ENCODE assay signal across 20 cellular contexts in the genomic region with DNA sequence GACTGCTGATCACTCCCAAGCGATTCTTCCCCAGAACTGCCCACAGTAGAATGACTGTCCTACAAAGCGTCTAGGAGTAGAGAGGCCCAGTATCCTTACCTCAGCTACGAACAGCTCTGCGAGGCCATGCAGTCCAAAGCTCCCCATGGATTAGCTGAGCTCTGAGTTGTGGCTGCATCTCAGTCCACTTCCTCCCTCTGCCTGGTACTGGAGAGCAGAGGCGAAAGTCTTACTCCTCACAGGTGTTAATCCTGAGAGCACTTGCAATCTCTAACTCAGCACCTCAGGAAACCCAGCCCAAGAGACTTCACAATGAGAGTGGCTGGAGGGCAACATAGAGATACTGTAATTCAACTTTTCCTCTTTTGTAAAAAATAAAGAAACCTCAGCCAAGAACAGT.
A peak's percentile ranks its signal among the peaks of the same experiment; 100 is the strongest.
DNase-seq lines count a peak whose midpoint lies in the region; ATAC-seq, FAIRE-seq and TF ChIP-seq lines count a peak whose summit lies in the region.
"Had no signal": no experiment of that assay in that cellular context is flagged by ENCODE, and none has a peak within 500 bp of the region (broad histone marks: within the 10 kb centered on the region; RNA-seq: fewer than 3 reads in every experiment).

No MANE protein-coding gene starts in this region.

- no peak overlapping the region for H3K27ac ChIP-seq in GM23338 (ENCODE audit: low read depth)
- H3K27ac ChIP-seq in WERI-Rb-1 = no peak overlapping the region
- no peak overlapping the region for H3K27ac ChIP-seq in endodermal cell (ENCODE audit: low read depth, low read length)
- H3K27ac ChIP-seq in osteoblast (ENCODE audit: low read depth, low read length) = no peak overlapping the region
- H3K27ac ChIP-seq in esophagus squamous epithelium = no peak overlapping the region
- H3K27ac ChIP-seq: BLaER1 treated with 17β-estradiol and CSF1 and Interleukin-3, amounts not matched to agents 10 nM and 100 nM; GM23248 had no signal

- peak; percentile 26; the same call in 1 of the 3 replicates for ATAC-seq in GM23338
- no peak for ATAC-seq in HG02642 (IDR thresholded peaks at IDR 0.05; ENCODE audit: poor library complexity, unreplicated experiment)
- ATAC-seq: CD8-positive, alpha-beta T cell; K562 had no signal

- peaks cover 16% of the 10 kb centered on the region for H3K4me1 Mint-ChIP-seq in GM23338
- H3K4me1 Mint-ChIP-seq in endodermal cell = peaks cover 30% of the 10 kb centered on the region
- H3K4me1 Mint-ChIP-seq: B cell had no signal

- H3K4me3 Mint-ChIP-seq in GM23338 (no peak overlapping the region), endodermal cell (no peak overlapping the region)
- H3K4me3 Mint-ChIP-seq: B cell; CD8-positive, alpha-beta T cell; H9 had no signal

- no peaks in the 10 kb centered on the region for H3F3A ChIP-seq in GM23338 (replicated peaks; ENCODE audit: low read depth)

- no peak overlapping the region for H2AFZ ChIP-seq in GM23338
- no peak overlapping the region for H2AFZ ChIP-seq in osteoblast (ENCODE audit: low read length)
- H2AFZ ChIP-seq: GM23248 had no signal

- intact Hi-C loops in esophagus squamous epithelium (cut with DNase I) = no loop called here

- H3K27ac Mint-ChIP-seq in GM23338 (no peak overlapping the region), endodermal cell (no peak overlapping the region)
- H3K27ac Mint-ChIP-seq: B cell; CD8-positive, alpha-beta T cell had no signal

- no peaks in the 10 kb centered on the region for H3K27me3 ChIP-seq in GM23338 (ENCODE audit: insufficient read depth)
- H3K27me3 ChIP-seq in WERI-Rb-1 (ENCODE audit: insufficient read depth, low read depth, severe bottlenecking) = no peaks in the 10 kb centered on the region
- no peaks in the 10 kb centered on the region for H3K27me3 ChIP-seq in endodermal cell (ENCODE audit: control insufficient read depth, insufficient read depth, low read length, poor library complexity, severe bottlenecking)
- no peaks in the 10 kb centered on the region for H3K27me3 ChIP-seq in osteoblast (ENCODE audit: insufficient read depth, low read length)
- H3K27me3 ChIP-seq in esophagus squamous epithelium = no peaks in the 10 kb centered on the region
- H3K27me3 ChIP-seq: BLaER1 treated with 17β-estradiol and CSF1 and Interleukin-3, amounts not matched to agents 10 nM and 100 nM had no signal

- H3K36me3 ChIP-seq in GM23338 (ENCODE audit: insufficient read depth) (no peaks in the 10 kb centered on the region), WERI-Rb-1 (no peaks in the 10 kb centered on the region), endodermal cell (ENCODE audit: control insufficient read depth, insufficient read depth, low read length) (no peaks in the 10 kb centered on the region), osteoblast (ENCODE audit: insufficient read depth, low read length) (no peaks in the 10 kb centered on the region), esophagus squamous epithelium (no peaks in the 10 kb centered on the region)
- H3K36me3 ChIP-seq: BLaER1 treated with 17β-estradiol and CSF1 and Interleukin-3, amounts not matched to agents 10 nM and 100 nM had no signal

- DNase-seq in GM23338 (ENCODE audit: low spot score) = no peak
- peak; percentile 8 for DNase-seq in WERI-Rb-1
- DNase-seq in endodermal cell = peak; percentile 73
- DNase-seq in osteoblast (ENCODE audit: insufficient read length, low spot score, missing footprints) = peak; percentile 37
- no peak for DNase-seq in HTR-8/SVneo (ENCODE audit: insufficient read length, low spot score)
- DNase-seq in esophagus squamous epithelium (lab: John Stamatoyannopoulos, UW) = no peak
- DNase-seq in GOT3 (lab: John Stamatoyannopoulos, UW) = no peak
- DNase-seq: Calu3; CD8-positive, alpha-beta T cell; DMS79 treated with DMSO at 0.1 percent for 48 hours; EL; GM23248; H9 had no signal

- H4K20me1 ChIP-seq in GM23338 (replicated peaks; ENCODE audit: insufficient read depth) = no peaks in the 10 kb centered on the region
- no peaks in the 10 kb centered on the region for H4K20me1 ChIP-seq in osteoblast (ENCODE audit: insufficient read depth, low read length)
- H4K20me1 ChIP-seq: BLaER1 treated with 17β-estradiol and CSF1 and Interleukin-3, amounts not matched to agents 10 nM and 100 nM had no signal

- H3K79me2 ChIP-seq in GM23338 (replicated peaks; ENCODE audit: insufficient read depth) (no peaks in the 10 kb centered on the region), osteoblast (ENCODE audit: insufficient read depth, low read length) (no peaks in the 10 kb centered on the region)

- H3K4me1 ChIP-seq in GM23338 (ENCODE audit: insufficient read depth) = 0 out of 2 replicates have a peak, but pooled peaks cover 5% of the 10 kb centered on the region
- peaks cover 4% of the 10 kb centered on the region for H3K4me1 ChIP-seq in endodermal cell (ENCODE audit: control insufficient read depth, insufficient read depth, low read length)
- H3K4me1 ChIP-seq in osteoblast (ENCODE audit: insufficient read depth, low read length) = no peaks in the 10 kb centered on the region
- H3K4me1 ChIP-seq in esophagus squamous epithelium = no peaks in the 10 kb centered on the region
- H3K4me1 ChIP-seq: BLaER1 treated with 17β-estradiol and CSF1 and Interleukin-3, amounts not matched to agents 10 nM and 100 nM had no signal

- no peak for TF ChIP-seq POLR2A in esophagus squamous epithelium (IDR thresholded peaks at IDR 0.05)

- H3K36me3 Mint-ChIP-seq in GM23338 (ENCODE audit: low read depth) (no peaks in the 10 kb centered on the region; the same call in 2 of the 3 replicates), endodermal cell (ENCODE audit: low read depth) (peaks cover 2% of the 10 kb centered on the region)
- H3K36me3 Mint-ChIP-seq: CD8-positive, alpha-beta T cell had no signal

- H3K9me2 ChIP-seq in GM23338 (ENCODE audit: insufficient read depth) = no peaks in the 10 kb centered on the region; the same call in none of the 2 replicates

- 86 to 93% methylated on average over 3 to 5 of the region's 5 CpGs for WGBS in endodermal cell (ENCODE audit: insufficient coverage in 1 of 2, insufficient read length in 1 of 2), 2 experiments
- WGBS in esophagus squamous epithelium, 2 donors = 91 to 94% methylated on average over 3 to 5 of the region's 5 CpGs

- H3K4me2 ChIP-seq in GM23338 (no peak overlapping the region), osteoblast (ENCODE audit: insufficient read depth, low read length) (no peak overlapping the region)
- H3K4me2 ChIP-seq: BLaER1 treated with 17β-estradiol and CSF1 and Interleukin-3, amounts not matched to agents 10 nM and 100 nM had no signal

- no peak overlapping the region for H3K9ac ChIP-seq in endodermal cell (ENCODE audit: extremely low read depth, low read length, poor library complexity, severe bottlenecking)
- H3K9ac ChIP-seq: BLaER1 treated with 17β-estradiol and CSF1 and Interleukin-3, amounts not matched to agents 10 nM and 100 nM; GM23248 had no signal

- no peaks in the 10 kb centered on the region for H3K9me3 Mint-ChIP-seq in GM23338
- H3K9me3 Mint-ChIP-seq in endodermal cell = no peaks in the 10 kb centered on the region
- H3K9me3 Mint-ChIP-seq: CD8-positive, alpha-beta T cell; H9 had no signal

- no peak overlapping the region for H3K4me3 ChIP-seq in GM23338
- H3K4me3 ChIP-seq in WERI-Rb-1 (ENCODE audit: low read depth, low read length) = no peak overlapping the region
- H3K4me3 ChIP-seq in endodermal cell (ENCODE audit: low read length) = no peak overlapping the region
- H3K4me3 ChIP-seq in osteoblast (ENCODE audit: insufficient read depth, low read length) = no peak overlapping the region
- no peak overlapping the region for H3K4me3 ChIP-seq in esophagus squamous epithelium
- H3K4me3 ChIP-seq: BLaER1 treated with 17β-estradiol and CSF1 and Interleukin-3, amounts not matched to agents 10 nM and 100 nM; GM23248; K562 had no signal

- H3K27me3 Mint-ChIP-seq in GM23338 (ENCODE audit: insufficient read depth, low read depth, poor library complexity) = no peaks in the 10 kb centered on the region
- no peaks in the 10 kb centered on the region for H3K27me3 Mint-ChIP-seq in endodermal cell (ENCODE audit: insufficient read depth)
- H3K27me3 Mint-ChIP-seq: B cell had no signal

- TF ChIP-seq CTCF in GM23338 (conservative IDR thresholded peaks at IDR 0.05; ENCODE audit: low read depth in 2 of 2) (no peak), WERI-Rb-1 (IDR thresholded peaks at IDR 0.05; ENCODE audit: low read depth, low read length) (no peak), endodermal cell (conservative IDR thresholded peaks at IDR 0.05) (no peak), osteoblast (IDR thresholded peaks at IDR 0.05; ENCODE audit: extremely low read depth, low read depth, low read length) (no peak), esophagus squamous epithelium (IDR thresholded peaks at IDR 0.05) (no peak)

- H3K9me3 ChIP-seq in WERI-Rb-1 (ENCODE audit: severe bottlenecking) = no peaks in the 10 kb centered on the region
- no peaks in the 10 kb centered on the region for H3K9me3 ChIP-seq in endodermal cell (ENCODE audit: control insufficient read depth, low read length)
- no peaks in the 10 kb centered on the region for H3K9me3 ChIP-seq in osteoblast (ENCODE audit: low read depth, low read length)
- no peaks in the 10 kb centered on the region for H3K9me3 ChIP-seq in esophagus squamous epithelium
- H3K9me3 ChIP-seq: BLaER1 treated with 17β-estradiol and CSF1 and Interleukin-3, amounts not matched to agents 10 nM and 100 nM had no signal

- no peak for FAIRE-seq in HTR-8/SVneo (lab: Jason Lieb, UNC)
- FAIRE-seq: G401.6, GM12891, GM18507, K562 had no signal

TF ChIP-seq in GM23338, 12 proteins besides CTCF, POLR2A, EP300 and RAD21 (continues in another document):
- TF ChIP-seq POLR2AphosphoS5 (IDR thresholded peaks at IDR 0.05; ENCODE audit: low read depth) (no peak), CREB1 (CRISPR knock-in tag; IDR thresholded peaks at IDR 0.05; ENCODE audit: low read depth) (no peak), ZNF331 (CRISPR knock-in tag; IDR thresholded peaks at IDR 0.05; ENCODE audit: low read depth) (no peak)

Comparison
In these comparisons a context has a peak if more than half of its experiments do, and no peak if none do; other contexts are left out.
1. DNase-seq: peak in WERI-Rb-1 (single experiment), endodermal cell (single experiment) and osteoblast (single experiment); none in GM23338 (single experiment), HTR-8/SVneo (single experiment), esophagus squamous epithelium (single experiment) and GOT3 (single experiment).